Comparison of ENCODE assay signal across 1 cellular context in the genomic region with DNA sequence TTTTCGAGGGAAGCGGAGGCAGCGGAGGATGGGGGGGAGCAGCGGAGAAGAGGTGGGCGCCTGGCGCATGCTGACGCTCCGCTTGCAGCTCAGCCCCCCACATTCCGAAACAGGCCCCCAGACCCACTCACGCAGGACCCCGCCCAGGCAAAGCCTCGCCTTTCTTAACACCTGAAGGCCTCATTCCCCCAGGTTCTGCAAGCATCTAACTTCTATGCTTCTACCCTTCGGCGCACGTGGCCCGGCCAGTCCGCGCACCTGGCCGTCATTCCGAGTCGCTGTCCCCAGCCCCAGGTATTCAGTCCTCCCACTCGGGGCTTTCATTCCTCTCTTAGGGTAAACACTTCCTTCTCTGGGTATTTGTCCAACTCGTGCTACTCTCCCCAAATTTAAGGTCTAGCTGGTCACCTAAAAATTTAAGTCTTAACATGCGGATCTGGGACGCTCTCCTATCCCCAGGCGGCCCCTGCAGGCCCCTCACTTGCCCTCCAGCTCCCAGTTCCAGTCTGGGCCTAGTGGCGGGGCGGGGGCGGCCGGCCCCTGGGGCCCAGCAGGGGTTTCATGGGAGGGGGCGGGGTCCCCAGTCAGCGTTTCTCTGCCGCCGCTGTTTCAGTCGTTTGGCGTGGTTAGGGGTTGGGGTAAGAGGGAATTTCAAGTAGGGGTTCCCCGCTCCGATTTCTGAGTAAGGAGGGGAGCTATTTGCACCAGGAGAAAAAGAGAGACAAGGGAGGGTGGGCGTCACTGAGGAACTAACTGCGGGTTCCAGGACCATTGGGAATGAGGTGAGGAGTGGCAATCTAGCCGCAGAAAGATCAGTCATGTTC.
TF ChIP-seq lines count a peak whose summit lies in the region.

No MANE protein-coding gene starts in this region.

TF ChIP-seq in K562, 482 proteins besides CTCF, POLR2A, EP300 and RAD21 (continued from another document and continues in another):
- TF ChIP-seq, protein P1, sequence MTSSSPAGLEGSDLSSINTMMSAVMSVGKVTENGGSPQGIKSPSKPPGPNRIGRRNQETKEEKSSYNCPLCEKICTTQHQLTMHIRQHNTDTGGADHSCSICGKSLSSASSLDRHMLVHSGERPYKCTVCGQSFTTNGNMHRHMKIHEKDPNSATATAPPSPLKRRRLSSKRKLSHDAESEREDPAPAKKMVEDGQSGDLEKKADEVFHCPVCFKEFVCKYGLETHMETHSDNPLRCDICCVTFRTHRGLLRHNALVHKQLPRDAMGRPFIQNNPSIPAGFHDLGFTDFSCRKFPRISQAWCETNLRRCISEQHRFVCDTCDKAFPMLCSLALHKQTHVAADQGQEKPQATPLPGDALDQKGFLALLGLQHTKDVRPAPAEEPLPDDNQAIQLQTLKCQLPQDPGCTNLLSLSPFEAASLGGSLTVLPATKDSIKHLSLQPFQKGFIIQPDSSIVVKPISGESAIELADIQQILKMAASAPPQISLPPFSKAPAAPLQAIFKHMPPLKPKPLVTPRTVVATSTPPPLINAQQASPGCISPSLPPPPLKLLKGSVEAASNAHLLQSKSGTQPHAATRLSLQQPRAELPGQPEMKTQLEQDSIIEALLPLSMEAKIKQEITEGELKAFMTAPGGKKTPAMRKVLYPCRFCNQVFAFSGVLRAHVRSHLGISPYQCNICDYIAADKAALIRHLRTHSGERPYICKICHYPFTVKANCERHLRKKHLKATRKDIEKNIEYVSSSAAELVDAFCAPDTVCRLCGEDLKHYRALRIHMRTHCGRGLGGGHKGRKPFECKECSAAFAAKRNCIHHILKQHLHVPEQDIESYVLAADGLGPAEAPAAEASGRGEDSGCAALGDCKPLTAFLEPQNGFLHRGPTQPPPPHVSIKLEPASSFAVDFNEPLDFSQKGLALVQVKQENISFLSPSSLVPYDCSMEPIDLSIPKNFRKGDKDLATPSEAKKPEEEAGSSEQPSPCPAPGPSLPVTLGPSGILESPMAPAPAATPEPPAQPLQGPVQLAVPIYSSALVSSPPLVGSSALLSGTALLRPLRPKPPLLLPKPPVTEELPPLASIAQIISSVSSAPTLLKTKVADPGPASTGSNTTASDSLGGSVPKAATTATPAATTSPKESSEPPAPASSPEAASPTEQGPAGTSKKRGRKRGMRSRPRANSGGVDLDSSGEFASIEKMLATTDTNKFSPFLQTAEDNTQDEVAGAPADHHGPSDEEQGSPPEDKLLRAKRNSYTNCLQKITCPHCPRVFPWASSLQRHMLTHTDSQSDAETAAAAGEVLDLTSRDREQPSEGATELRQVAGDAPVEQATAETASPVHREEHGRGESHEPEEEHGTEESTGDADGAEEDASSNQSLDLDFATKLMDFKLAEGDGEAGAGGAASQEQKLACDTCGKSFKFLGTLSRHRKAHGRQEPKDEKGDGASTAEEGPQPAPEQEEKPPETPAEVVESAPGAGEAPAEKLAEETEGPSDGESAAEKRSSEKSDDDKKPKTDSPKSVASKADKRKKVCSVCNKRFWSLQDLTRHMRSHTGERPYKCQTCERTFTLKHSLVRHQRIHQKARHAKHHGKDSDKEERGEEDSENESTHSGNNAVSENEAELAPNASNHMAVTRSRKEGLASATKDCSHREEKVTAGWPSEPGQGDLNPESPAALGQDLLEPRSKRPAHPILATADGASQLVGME (CRISPR knock-in tag; IDR thresholded peaks at IDR 0.05): no peak
- TF ChIP-seq MAZ (CRISPR knock-in tag; conservative IDR thresholded peaks at IDR 0.05 in 1 of 2, IDR thresholded peaks at IDR 0.05 in 1 of 2): peak in 1 of 2 experiments; percentile 84; a peak in 1 of 4 replicates
- TF ChIP-seq ZKSCAN1 (IDR thresholded peaks at IDR 0.05; ENCODE audit: low read depth, low read length): no peak
- no peak for TF ChIP-seq ZNF77 (CRISPR knock-in tag; IDR thresholded peaks at IDR 0.05)
- TF ChIP-seq EHMT2 (IDR thresholded peaks at IDR 0.05): no peak
- no peak; the same call in 1 of the 2 replicates for TF ChIP-seq KAT7 (CRISPR knock-in tag; IDR thresholded peaks at IDR 0.05; ENCODE audit: borderline replicate concordance)
- TF ChIP-seq POLR2G (IDR thresholded peaks at IDR 0.05; ENCODE audit: low read depth, low read length): peak; percentile 65
- TF ChIP-seq, protein P2, sequence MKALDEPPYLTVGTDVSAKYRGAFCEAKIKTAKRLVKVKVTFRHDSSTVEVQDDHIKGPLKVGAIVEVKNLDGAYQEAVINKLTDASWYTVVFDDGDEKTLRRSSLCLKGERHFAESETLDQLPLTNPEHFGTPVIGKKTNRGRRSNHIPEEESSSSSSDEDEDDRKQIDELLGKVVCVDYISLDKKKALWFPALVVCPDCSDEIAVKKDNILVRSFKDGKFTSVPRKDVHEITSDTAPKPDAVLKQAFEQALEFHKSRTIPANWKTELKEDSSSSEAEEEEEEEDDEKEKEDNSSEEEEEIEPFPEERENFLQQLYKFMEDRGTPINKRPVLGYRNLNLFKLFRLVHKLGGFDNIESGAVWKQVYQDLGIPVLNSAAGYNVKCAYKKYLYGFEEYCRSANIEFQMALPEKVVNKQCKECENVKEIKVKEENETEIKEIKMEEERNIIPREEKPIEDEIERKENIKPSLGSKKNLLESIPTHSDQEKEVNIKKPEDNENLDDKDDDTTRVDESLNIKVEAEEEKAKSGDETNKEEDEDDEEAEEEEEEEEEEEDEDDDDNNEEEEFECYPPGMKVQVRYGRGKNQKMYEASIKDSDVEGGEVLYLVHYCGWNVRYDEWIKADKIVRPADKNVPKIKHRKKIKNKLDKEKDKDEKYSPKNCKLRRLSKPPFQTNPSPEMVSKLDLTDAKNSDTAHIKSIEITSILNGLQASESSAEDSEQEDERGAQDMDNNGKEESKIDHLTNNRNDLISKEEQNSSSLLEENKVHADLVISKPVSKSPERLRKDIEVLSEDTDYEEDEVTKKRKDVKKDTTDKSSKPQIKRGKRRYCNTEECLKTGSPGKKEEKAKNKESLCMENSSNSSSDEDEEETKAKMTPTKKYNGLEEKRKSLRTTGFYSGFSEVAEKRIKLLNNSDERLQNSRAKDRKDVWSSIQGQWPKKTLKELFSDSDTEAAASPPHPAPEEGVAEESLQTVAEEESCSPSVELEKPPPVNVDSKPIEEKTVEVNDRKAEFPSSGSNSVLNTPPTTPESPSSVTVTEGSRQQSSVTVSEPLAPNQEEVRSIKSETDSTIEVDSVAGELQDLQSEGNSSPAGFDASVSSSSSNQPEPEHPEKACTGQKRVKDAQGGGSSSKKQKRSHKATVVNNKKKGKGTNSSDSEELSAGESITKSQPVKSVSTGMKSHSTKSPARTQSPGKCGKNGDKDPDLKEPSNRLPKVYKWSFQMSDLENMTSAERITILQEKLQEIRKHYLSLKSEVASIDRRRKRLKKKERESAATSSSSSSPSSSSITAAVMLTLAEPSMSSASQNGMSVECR (CRISPR knock-in tag; IDR thresholded peaks at IDR 0.05): no peak
- no peak for TF ChIP-seq NCOA2 (IDR thresholded peaks at IDR 0.05; ENCODE audit: partially characterized antibody in 2 of 2)
- TF ChIP-seq ILF3 (IDR thresholded peaks at IDR 0.05; ENCODE audit: borderline replicate concordance): no peak
- TF ChIP-seq, protein P3, sequence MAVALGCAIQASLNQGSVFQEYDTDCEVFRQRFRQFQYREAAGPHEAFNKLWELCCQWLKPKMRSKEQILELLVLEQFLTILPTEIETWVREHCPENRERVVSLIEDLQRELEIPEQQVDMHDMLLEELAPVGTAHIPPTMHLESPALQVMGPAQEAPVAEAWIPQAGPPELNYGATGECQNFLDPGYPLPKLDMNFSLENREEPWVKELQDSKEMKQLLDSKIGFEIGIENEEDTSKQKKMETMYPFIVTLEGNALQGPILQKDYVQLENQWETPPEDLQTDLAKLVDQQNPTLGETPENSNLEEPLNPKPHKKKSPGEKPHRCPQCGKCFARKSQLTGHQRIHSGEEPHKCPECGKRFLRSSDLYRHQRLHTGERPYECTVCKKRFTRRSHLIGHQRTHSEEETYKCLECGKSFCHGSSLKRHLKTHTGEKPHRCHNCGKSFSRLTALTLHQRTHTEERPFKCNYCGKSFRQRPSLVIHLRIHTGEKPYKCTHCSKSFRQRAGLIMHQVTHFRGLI (CRISPR knock-in tag; IDR thresholded peaks at IDR 0.05): no peak
- no peak for TF ChIP-seq MXI1 (IDR thresholded peaks at IDR 0.05; ENCODE audit: low read depth, low read length)
- 0 out of 2 replicates have a peak, but pooled peaks have one; percentile 19 for TF ChIP-seq ESRRB (CRISPR knock-in tag; IDR thresholded peaks at IDR 0.05; ENCODE audit: borderline replicate concordance)
- TF ChIP-seq LCOR (CRISPR knock-in tag; IDR thresholded peaks at IDR 0.05): no peak
- no peak for TF ChIP-seq ZBTB17 (CRISPR knock-in tag; IDR thresholded peaks at IDR 0.05)
- no peak for TF ChIP-seq WHSC1 (IDR thresholded peaks at IDR 0.05; ENCODE audit: low read length)
- TF ChIP-seq CC2D1A (IDR thresholded peaks at IDR 0.05): no peak
- TF ChIP-seq, protein P4, sequence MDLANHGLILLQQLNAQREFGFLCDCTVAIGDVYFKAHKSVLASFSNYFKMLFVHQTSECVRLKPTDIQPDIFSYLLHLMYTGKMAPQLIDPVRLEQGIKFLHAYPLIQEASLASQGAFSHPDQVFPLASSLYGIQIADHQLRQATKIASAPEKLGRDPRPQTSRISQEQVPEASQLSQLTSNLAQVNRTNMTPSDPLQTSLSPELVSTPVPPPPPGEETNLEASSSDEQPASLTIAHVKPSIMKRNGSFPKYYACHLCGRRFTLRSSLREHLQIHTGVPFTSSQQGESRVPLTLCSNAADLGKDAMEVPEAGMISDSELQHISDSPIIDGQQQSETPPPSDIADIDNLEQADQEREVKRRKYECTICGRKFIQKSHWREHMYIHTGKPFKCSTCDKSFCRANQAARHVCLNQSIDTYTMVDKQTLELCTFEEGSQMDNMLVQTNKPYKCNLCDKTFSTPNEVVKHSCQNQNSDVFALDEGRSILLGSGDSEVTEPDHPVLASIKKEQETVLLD (IDR thresholded peaks at IDR 0.05): no peak; the same call in 1 of the 2 replicates
- no peak for TF ChIP-seq KLF16 (IDR thresholded peaks at IDR 0.05)
- no peak for TF ChIP-seq BRD4 (IDR thresholded peaks at IDR 0.05)
- TF ChIP-seq ZNF23 (CRISPR knock-in tag; IDR thresholded peaks at IDR 0.05): no peak
- no peak for TF ChIP-seq SMC3 (conservative IDR thresholded peaks at IDR 0.05; ENCODE audit: insufficient read depth, low read depth, low read length)
- no peak for TF ChIP-seq SRSF3 (IDR thresholded peaks at IDR 0.05; ENCODE audit: insufficient read depth, low read length)
- TF ChIP-seq, protein P5, sequence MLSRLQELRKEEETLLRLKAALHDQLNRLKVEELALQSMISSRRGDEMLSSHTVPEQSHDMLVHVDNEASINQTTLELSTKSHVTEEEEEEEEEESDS (CRISPR knock-in tag; IDR thresholded peaks at IDR 0.05): no peak
- TF ChIP-seq RBM39 (optimal IDR thresholded peaks at IDR 0.05; ENCODE audit: low read depth, low read length): no peak
- TF ChIP-seq, protein P6, sequence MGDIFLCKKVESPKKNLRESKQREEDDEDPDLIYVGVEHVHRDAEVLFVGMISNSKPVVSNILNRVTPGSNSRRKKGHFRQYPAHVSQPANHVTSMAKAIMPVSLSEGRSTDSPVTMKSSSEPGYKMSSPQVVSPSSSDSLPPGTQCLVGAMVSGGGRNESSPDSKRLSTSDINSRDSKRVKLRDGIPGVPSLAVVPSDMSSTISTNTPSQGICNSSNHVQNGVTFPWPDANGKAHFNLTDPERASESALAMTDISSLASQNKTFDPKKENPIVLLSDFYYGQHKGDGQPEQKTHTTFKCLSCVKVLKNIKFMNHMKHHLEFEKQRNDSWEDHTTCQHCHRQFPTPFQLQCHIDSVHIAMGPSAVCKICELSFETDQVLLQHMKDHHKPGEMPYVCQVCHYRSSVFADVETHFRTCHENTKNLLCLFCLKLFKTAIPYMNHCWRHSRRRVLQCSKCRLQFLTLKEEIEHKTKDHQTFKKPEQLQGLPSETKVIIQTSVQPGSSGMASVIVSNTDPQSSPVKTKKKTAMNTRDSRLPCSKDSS (IDR thresholded peaks at IDR 0.05; ENCODE audit: low read depth, partially characterized antibody): no peak
- no peak for TF ChIP-seq SNRNP70 (optimal IDR thresholded peaks at IDR 0.05; ENCODE audit: low read depth, low read length)
- TF ChIP-seq, protein P7, sequence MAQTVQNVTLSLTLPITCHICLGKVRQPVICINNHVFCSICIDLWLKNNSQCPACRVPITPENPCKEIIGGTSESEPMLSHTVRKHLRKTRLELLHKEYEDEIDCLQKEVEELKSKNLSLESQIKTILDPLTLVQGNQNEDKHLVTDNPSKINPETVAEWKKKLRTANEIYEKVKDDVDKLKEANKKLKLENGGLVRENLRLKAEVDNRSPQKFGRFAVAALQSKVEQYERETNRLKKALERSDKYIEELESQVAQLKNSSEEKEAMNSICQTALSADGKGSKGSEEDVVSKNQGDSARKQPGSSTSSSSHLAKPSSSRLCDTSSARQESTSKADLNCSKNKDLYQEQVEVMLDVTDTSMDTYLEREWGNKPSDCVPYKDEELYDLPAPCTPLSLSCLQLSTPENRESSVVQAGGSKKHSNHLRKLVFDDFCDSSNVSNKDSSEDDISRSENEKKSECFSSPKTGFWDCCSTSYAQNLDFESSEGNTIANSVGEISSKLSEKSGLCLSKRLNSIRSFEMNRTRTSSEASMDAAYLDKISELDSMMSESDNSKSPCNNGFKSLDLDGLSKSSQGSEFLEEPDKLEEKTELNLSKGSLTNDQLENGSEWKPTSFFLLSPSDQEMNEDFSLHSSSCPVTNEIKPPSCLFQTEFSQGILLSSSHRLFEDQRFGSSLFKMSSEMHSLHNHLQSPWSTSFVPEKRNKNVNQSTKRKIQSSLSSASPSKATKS (CRISPR knock-in tag; IDR thresholded peaks at IDR 0.05): no peak
- peak in 1 of 2 experiments; percentile 67; a peak in 1 of 4 replicates for TF ChIP-seq SIN3A (IDR thresholded peaks at IDR 0.05; ENCODE audit: borderline replicate concordance in 2 of 2, control insufficient read depth in 1 of 2, low read depth in 2 of 2, low read length in 2 of 2)
- no peak for TF ChIP-seq HMG20B (CRISPR knock-in tag; IDR thresholded peaks at IDR 0.05)
- no peak for TF ChIP-seq MAFK (IDR thresholded peaks at IDR 0.05; ENCODE audit: low read length)
- no peak for TF ChIP-seq SMAD1 (IDR thresholded peaks at IDR 0.05; ENCODE audit: low read depth, low read length, partially characterized antibody)
- TF ChIP-seq, protein P8, sequence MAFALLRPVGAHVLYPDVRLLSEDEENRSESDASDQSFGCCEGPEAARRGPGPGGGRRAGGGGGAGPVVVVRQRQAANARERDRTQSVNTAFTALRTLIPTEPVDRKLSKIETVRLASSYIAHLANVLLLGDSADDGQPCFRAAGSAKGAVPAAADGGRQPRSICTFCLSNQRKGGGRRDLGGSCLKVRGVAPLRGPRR (CRISPR knock-in tag; IDR thresholded peaks at IDR 0.05): no peak
- TF ChIP-seq FOXP1 (CRISPR knock-in tag; IDR thresholded peaks at IDR 0.05): no peak
- TF ChIP-seq PML (IDR thresholded peaks at IDR 0.05; ENCODE audit: low read length): peak; percentile 15; the same call in 1 of the 2 replicates
- no peak for TF ChIP-seq HNRNPH1 (optimal IDR thresholded peaks at IDR 0.05; ENCODE audit: low read depth, low read length)
- TF ChIP-seq, protein P9, sequence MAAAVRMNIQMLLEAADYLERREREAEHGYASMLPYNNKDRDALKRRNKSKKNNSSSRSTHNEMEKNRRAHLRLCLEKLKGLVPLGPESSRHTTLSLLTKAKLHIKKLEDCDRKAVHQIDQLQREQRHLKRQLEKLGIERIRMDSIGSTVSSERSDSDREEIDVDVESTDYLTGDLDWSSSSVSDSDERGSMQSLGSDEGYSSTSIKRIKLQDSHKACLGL (CRISPR knock-in tag; IDR thresholded peaks at IDR 0.05; ENCODE audit: borderline replicate concordance, poor library complexity, severe bottlenecking): peak; percentile 58
- TF ChIP-seq RBFOX2 (IDR thresholded peaks at IDR 0.05; ENCODE audit: low read depth, low read length): peak; percentile 81
- TF ChIP-seq SUPT5H (IDR thresholded peaks at IDR 0.05): peak; percentile 59
- TF ChIP-seq MCM3 (IDR thresholded peaks at IDR 0.05): no peak
